1 cellular context compared by ENCODE assay signal in genomic region chr14:104773505-104774452, GRCh38.
TF ChIP-seq lines count a peak whose summit lies in the region.

No MANE protein-coding gene starts in this region.

TF ChIP-seq in HEK293, 187 proteins besides CTCF, POLR2A, EP300 and RAD21 (continued from another document):
- TF ChIP-seq HIC1 (tag by site-specific recombination; IDR thresholded peaks at IDR 0.05): peak; percentile 95
- no peak for TF ChIP-seq ZNF513 (tag by site-specific recombination; IDR thresholded peaks at IDR 0.05)
- 0 out of 2 replicates have a peak, but pooled peaks have one; percentile 39 for TF ChIP-seq ZFHX2 (tag by site-specific recombination; conservative IDR thresholded peaks at IDR 0.05)
- peak; percentile 38; the same call in 1 of the 2 replicates for TF ChIP-seq ZNF341 (tag by site-specific recombination; IDR thresholded peaks at IDR 0.05; ENCODE audit: low read depth)
- peak; percentile 56 for TF ChIP-seq ZIC2 (tag by site-specific recombination; IDR thresholded peaks at IDR 0.05)
- no peak for TF ChIP-seq ZNF777 (tag by site-specific recombination; IDR thresholded peaks at IDR 0.05; ENCODE audit: borderline replicate concordance)
